ENCODE assay signal across 8 cellular contexts in the genomic region with DNA sequence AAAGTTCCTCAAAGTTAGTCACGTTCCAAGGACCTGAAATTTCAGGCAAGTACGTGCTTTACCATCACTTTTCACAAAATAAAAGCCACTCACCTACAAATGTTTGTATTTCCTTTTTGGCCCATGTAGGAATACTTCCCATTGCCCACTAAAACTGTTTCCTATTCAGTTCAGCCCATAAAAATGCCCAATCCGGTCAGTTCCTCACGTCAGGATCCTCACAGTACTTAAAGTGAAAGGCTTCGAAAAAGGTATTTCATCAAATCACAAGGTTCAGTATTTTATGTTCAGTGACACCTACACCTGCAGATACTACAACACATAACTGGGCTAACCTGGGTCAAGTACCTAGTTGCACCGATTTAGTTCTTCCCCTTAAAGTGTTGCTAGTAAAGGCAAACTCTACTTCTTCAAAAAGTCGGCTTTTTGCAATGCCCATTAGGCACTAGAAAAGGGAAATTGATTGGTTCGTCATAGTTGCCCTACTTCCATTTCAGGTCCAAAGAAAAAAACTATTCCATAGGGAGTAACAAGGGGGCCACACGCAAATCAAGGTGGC. TPM values are rescaled to one million over a fixed set of nuclear protein-coding genes. Genes with fewer than 3 reads are reported as not detected.
DNase-seq lines count a peak whose midpoint lies in the region; ATAC-seq lines count a peak whose summit lies in the region.

No MANE protein-coding gene starts in this region.

- H3K9me3 ChIP-seq in SJSA1 (replicated peaks) = no peaks in the 10 kb centered on the region

- no peaks in the 10 kb centered on the region for H3K27me3 Mint-ChIP-seq in effector memory CD8-positive, alpha-beta T cell

- no peak overlapping the region for H3K27ac ChIP-seq in SJSA1

- in situ Hi-C loops in ACHN (cut with HindIII; ENCODE audit: low pct_ligation_motif_present, low pct_unique_long_range_greater_than_20kb, low sequenced_read_pairs) = no loop called here

- peak overlapping the region; percentile 99 for H3K27ac Mint-ChIP-seq in effector memory CD8-positive, alpha-beta T cell

- H3K27me3 ChIP-seq in SJSA1 (replicated peaks) = no peaks in the 10 kb centered on the region

- peak overlapping the region; percentile 80 for H3K4me3 ChIP-seq in SJSA1

- H3K4me1 Mint-ChIP-seq in effector memory CD8-positive, alpha-beta T cell (ENCODE audit: low read depth in 2 of 2) = peaks cover 32 to 48% of the 10 kb centered on the region in 2 donors

- no peak for ATAC-seq in effector memory CD8-positive, alpha-beta T cell (replicated peaks)
- no peak for ATAC-seq in HG03025 (IDR thresholded peaks at IDR 0.05; ENCODE audit: low FRiP score, unreplicated experiment)

- DNase-seq in ACHN (peak; percentile 67), H4 (ENCODE audit: low spot score) (peak; percentile 58), SJSA1 (ENCODE audit: low read depth in 1 of 2, low spot score in 2 of 2) (peak in 1 of 2 experiments; percentile 35), myocyte (ENCODE audit: low read depth) (peak; percentile 41), DMS153 (lab: John Stamatoyannopoulos, UW) (no peak), NCI-H2107 treated with DMSO at 0.1 percent for 48 hours (lab: John Stamatoyannopoulos, UW; ENCODE audit: unreplicated experiment) (no peak)
- DNase-seq in effector memory CD8-positive, alpha-beta T cell = no peak

- peak overlapping the region; percentile 98 to 99 for H3K4me3 Mint-ChIP-seq in effector memory CD8-positive, alpha-beta T cell

- peaks cover 19% of the 10 kb centered on the region for H3K4me1 ChIP-seq in SJSA1 (replicated peaks)

- H3K36me3 Mint-ChIP-seq in effector memory CD8-positive, alpha-beta T cell (ENCODE audit: insufficient read depth) = peaks cover 18% of the 10 kb centered on the region

- peaks cover 14% of the 10 kb centered on the region for H3K36me3 ChIP-seq in SJSA1

- H3K9me3 Mint-ChIP-seq in effector memory CD8-positive, alpha-beta T cell = no peaks in the 10 kb centered on the region

RNA-seq across cellular contexts. Expression of a gene that starts 1.1 kb away (rescaled TPM):
- total RNA-seq in H4 (2014; rRNA removed; shearing (Covaris generic)) = 65.9 and 77.7 TPM in 2 replicates
- 36.8 and 62.0 TPM in 2 replicates for total RNA-seq in SJSA1 (2014; rRNA removed; shearing (Covaris generic))
- 90.8 and 155 TPM in 2 replicates for total RNA-seq in myocyte
- 15.7 TPM for polyA plus RNA-seq in myocyte (2012)

Comparison
In these comparisons a context has a peak if more than half of its experiments do, and no peak if none do; other contexts are left out.
1. DNase-seq: peak in ACHN (single experiment), H4 (single experiment) and myocyte (single experiment); none in effector memory CD8-positive, alpha-beta T cell (0 of 3), DMS153 (single experiment) and NCI-H2107 treated with DMSO at 0.1 percent for 48 hours (single experiment).